ENCODE assay signal across 13 cellular contexts in the genomic region with DNA sequence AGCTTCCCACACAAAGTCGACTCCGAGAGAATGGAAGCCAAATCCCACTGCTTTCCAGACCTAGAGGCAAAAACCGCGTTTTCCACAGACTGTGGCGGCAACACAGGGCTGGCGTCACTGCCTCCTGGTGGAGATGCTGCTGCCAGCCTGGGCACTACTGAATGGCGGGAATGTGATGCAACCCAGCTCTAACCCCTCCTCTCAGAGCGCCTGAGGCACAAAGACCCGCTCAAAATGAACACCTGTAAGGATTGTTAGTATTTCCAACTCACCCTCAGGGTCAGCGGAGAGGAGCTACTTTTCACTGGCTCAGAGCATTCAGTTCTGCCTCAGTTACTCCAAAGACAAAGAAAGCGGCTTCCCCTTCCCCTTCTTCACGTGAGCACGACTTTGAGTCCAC.
"Had no signal": no experiment of that assay in that cellular context is flagged by ENCODE, and none has a peak within 500 bp of the region (broad histone marks: within the 10 kb centered on the region; RNA-seq: fewer than 3 reads in every experiment).

No MANE protein-coding gene starts in this region.

- H3K4me1 Mint-ChIP-seq: activated CD4-positive, alpha-beta T cell treated with anti-CD3 and anti-CD28 coated beads, Interleukin-2, amount 10 ng/mL, durations not matched to agents 24 days and 14 days had no signal

- H3K4me3 Mint-ChIP-seq: activated CD4-positive, alpha-beta T cell treated with anti-CD3 and anti-CD28 coated beads, Interleukin-2, amount 10 ng/mL, durations not matched to agents 24 days and 14 days; activated CD8-positive, alpha-beta T cell treated with anti-CD3 and anti-CD28 coated beads, Interleukin-2, amount 10 ng/mL, durations not matched to agents 7 days and 5 days; activated naive CD4-positive, alpha-beta T cell treated with anti-CD3 and anti-CD28 coated beads for 36 hours; activated T-cell treated with anti-CD3 and anti-CD28 coated beads, Interleukin-2, amount 50 U/mL, for 24 hours had no signal

- DNase-seq: activated CD4-positive, alpha-beta T cell treated with anti-CD3 and anti-CD28 coated beads, Interleukin-2, amount 10 ng/mL, durations not matched to agents 24 days and 14 days; activated CD8-positive, alpha-beta T cell treated with anti-CD3 and anti-CD28 coated beads, Interleukin-2, amount 10 ng/mL, durations not matched to agents 7 days and 5 days; activated naive CD4-positive, alpha-beta T cell treated with anti-CD3 and anti-CD28 coated beads for 36 hours; activated T-cell treated with anti-CD3 and anti-CD28 coated beads, Interleukin-2, amount 50 U/mL, for 24 hours; body of pancreas; dorsolateral prefrontal cortex; hypothalamus; left lung; psoas muscle; right cardiac atrium; stimulated activated naive CD8-positive, alpha-beta T cell treated with anti-CD3 and anti-CD28 coated beads, Interleukin-15, Interleukin-2, amounts not matched to agents 100 U/mL and 50 U/mL, for 24 hours had no signal

- H3K9me3 ChIP-seq: body of pancreas, psoas muscle had no signal

- ATAC-seq: activated CD8-positive, alpha-beta T cell treated with anti-CD3 and anti-CD28 coated beads, Interleukin-2, amount 10 ng/mL, durations not matched to agents 7 days and 5 days; body of pancreas; left lung; psoas muscle; right cardiac atrium; stimulated activated naive CD8-positive, alpha-beta T cell treated with anti-CD3 and anti-CD28 coated beads, Interleukin-15, Interleukin-2, amounts not matched to agents 100 U/mL and 50 U/mL, for 24 hours had no signal

- H3K27me3 Mint-ChIP-seq: activated CD4-positive, alpha-beta T cell treated with anti-CD3 and anti-CD28 coated beads, Interleukin-2, amount 10 ng/mL, durations not matched to agents 24 days and 14 days had no signal

- H3K27ac Mint-ChIP-seq: activated CD4-positive, alpha-beta T cell treated with anti-CD3 and anti-CD28 coated beads, Interleukin-2, amount 10 ng/mL, durations not matched to agents 24 days and 14 days; activated CD8-positive, alpha-beta T cell treated with anti-CD3 and anti-CD28 coated beads, Interleukin-2, amount 10 ng/mL, durations not matched to agents 7 days and 5 days; activated naive CD4-positive, alpha-beta T cell treated with anti-CD3 and anti-CD28 coated beads for 36 hours; activated T-cell treated with anti-CD3 and anti-CD28 coated beads, Interleukin-2, amount 50 U/mL, for 24 hours; activated T-helper 2 cell treated with anti-CD3 and anti-CD28 coated beads, Interferon-gamma antibody, Interleukin-2, Interleukin-4, amounts not matched to agents 10 μg/mL and 5 μg/mL and 100 μg/mL, durations not matched to agents 14 hours and 24 hours and 36 hours had no signal

- H3K27me3 ChIP-seq: body of pancreas, left lung, tibial nerve had no signal

- H3K36me3 ChIP-seq: left lung, tibial nerve had no signal

- H3K4me1 ChIP-seq: body of pancreas, left lung, psoas muscle, tibial nerve had no signal

- H3K4me3 ChIP-seq: body of pancreas, dorsolateral prefrontal cortex, left lung, psoas muscle, tibial nerve had no signal
